ENCODE assay signal across 21 cellular contexts in the genomic region with DNA sequence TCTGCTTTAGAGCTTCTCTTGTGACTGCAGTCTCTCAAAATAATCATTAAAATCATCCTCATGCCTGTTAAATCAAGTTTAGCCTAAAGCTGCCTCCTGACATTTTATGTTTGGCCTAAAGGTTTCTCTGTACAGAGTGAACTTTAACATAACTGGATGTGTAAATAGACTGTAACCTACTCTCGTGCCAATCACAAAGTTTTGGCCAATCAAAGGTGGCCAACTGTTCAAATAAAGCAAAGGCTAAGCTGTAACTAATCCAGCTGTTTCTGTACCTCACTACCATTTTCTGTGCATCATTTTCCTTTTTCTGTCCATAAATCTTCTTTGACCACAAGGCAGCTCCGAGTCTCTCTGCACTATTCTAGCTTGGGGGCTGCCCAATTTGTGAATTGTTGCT.
"Had no signal": no experiment of that assay in that cellular context is flagged by ENCODE, and none has a peak within 500 bp of the region (broad histone marks: within the 10 kb centered on the region; RNA-seq: fewer than 3 reads in every experiment).

No MANE protein-coding gene starts in this region.

- FAIRE-seq: TTC549 had no signal

- H3K4me3 ChIP-seq: ascending aorta had no signal

- H3K27me3 ChIP-seq: ascending aorta had no signal

- H3K9me3 ChIP-seq: ascending aorta had no signal

- DNase-seq: activated B cell treated with CpG ODN at 0.5 μM for 24 hours; activated CD4-positive, alpha-beta T cell treated with anti-CD3 and anti-CD28 coated beads for 1 hour; activated CD4-positive, alpha-beta T cell treated with anti-CD3 and anti-CD28 coated beads, Interleukin-2, amount 10 ng/mL, durations not matched to agents 24 days and 14 days; activated CD4-positive, alpha-beta T cell treated with anti-CD3 and anti-CD28 coated beads, Interleukin-2, amount 50 U/mL, for 48 hours; activated CD8-positive, alpha-beta memory T cell treated with anti-CD3 and anti-CD28 coated beads, Interleukin-2, amount 10 ng/mL, durations not matched to agents 7 days and 5 days; activated effector memory CD4-positive, alpha-beta T cell treated with Interleukin-2 at 50 U/mL for 16 hours; activated naive CD4-positive, alpha-beta T cell; activated T-cell treated with anti-CD3 and anti-CD28 coated beads, Interleukin-2, amount 50 U/mL, for 24 hours; NCI-H1105 treated with DMSO at 0.1 percent for 48 hours; NCI-H1436 treated with DMSO at 0.1 percent for 48 hours; NCI-H187; NCI-H2081 treated with DMSO at 0.1 percent for 48 hours; NCI-H2171; NCI-H2227 treated with DMSO at 0.1 percent for 48 hours; NCI-H526; NCI-H82; SIG-M5; T-helper 17 cell; T-helper 9 cell had no signal

- H3K36me3 ChIP-seq: ascending aorta had no signal

- H3K27ac ChIP-seq: ascending aorta had no signal

- H3K4me1 ChIP-seq: ascending aorta had no signal

- ATAC-seq: activated CD8-positive, alpha-beta memory T cell treated with anti-CD3 and anti-CD28 coated beads, Interleukin-2, amount 10 ng/mL, durations not matched to agents 7 days and 5 days; T-helper 17 cell had no signal
